In the genomic region with DNA sequence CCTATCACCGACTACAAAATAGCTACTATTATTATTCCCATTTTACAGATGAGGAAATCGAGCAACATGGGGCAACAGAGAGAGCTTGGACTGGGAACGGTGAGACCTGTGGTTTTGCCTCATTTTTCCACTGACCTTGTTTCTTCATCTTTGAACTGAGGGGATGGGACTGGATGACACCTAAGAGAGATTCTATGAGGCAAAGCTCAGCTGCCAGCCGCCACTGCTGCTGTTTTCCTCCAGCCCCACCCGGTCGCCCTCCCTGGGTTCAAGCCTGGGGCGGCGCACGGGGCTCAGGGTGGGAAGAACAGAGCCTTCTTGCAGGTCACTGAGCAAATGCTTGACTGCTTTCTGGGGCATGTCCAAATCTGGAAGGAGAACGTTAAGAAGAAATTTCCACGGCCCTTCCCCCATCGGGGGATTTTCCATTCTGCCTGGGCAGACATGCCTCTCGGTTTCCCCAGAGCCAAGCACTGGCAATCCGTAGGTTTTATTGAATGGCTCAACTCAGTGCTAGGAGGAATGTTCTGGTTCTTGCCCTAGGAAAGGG, we compare ENCODE assay signal across 9 cellular contexts. TPM values are rescaled to one million over a fixed set of nuclear protein-coding genes. Genes with fewer than 3 reads are reported as not detected.
A peak's percentile ranks its signal among the peaks of the same experiment; 100 is the strongest.
DNase-seq lines count a peak whose midpoint lies in the region; ATAC-seq and TF ChIP-seq lines count a peak whose summit lies in the region.
"Had no signal": no experiment of that assay in that cellular context is flagged by ENCODE, and none has a peak within 500 bp of the region (broad histone marks: within the 10 kb centered on the region; RNA-seq: fewer than 3 reads in every experiment).

No MANE protein-coding gene starts in this region.

- peaks cover 35% of the 10 kb centered on the region for H3K4me1 Mint-ChIP-seq in T-helper 17 cell
- H3K4me1 Mint-ChIP-seq in immature natural killer cell = peaks cover 22 to 23% of the 10 kb centered on the region in 2 donors
- H3K4me1 Mint-ChIP-seq in stimulated activated naive B cell treated with anti-CD40 and anti-IgM and Interleukin-4, amounts not matched to agents 10 μg/mL and 1 μg/mL and 100 μg/mL, for 72 hours = peaks cover 34 to 39% of the 10 kb centered on the region in 2 donors

- DNase-seq in activated naive CD4-positive, alpha-beta T cell treated with anti-CD3 and anti-CD28 coated beads, Interleukin-2, amount 50 U/mL, for 72 hours (ENCODE audit: low spot score in 2 of 2) = no peak
- no peak for DNase-seq in activated naive CD4-positive, alpha-beta T cell (lab: John Stamatoyannopoulos, UW)
- DNase-seq in T-helper 17 cell = no peak
- no peak for DNase-seq in immature natural killer cell
- no peak for DNase-seq in stimulated activated naive B cell treated with anti-CD40 and anti-IgM and Interleukin-4, amounts not matched to agents 10 μg/mL and 1 μg/mL and 100 μg/mL, for 72 hours
- DNase-seq in T1000 (lab: John Stamatoyannopoulos, UW) = no peak
- DNase-seq in heart right ventricle = no peak
- DNase-seq: PC-3 had no signal

- H3K36me3 ChIP-seq in heart right ventricle = no peaks in the 10 kb centered on the region

- H3K9me3 ChIP-seq in T-helper 17 cell (ENCODE audit: control insufficient read depth, low read length, poor library complexity, severe bottlenecking) = no peaks in the 10 kb centered on the region
- H3K9me3 ChIP-seq in heart right ventricle = no peaks in the 10 kb centered on the region

- H3K4me3 Mint-ChIP-seq in T-helper 17 cell (peak overlapping the region; percentile 57), immature natural killer cell (no peak overlapping the region)
- H3K4me3 Mint-ChIP-seq in stimulated activated naive B cell treated with anti-CD40 and anti-IgM and Interleukin-4, amounts not matched to agents 10 μg/mL and 1 μg/mL and 100 μg/mL, for 72 hours = peak overlapping the region; percentile 5 to 47

- TF ChIP-seq CTCF in heart right ventricle (IDR thresholded peaks at IDR 0.05) = no peak

- 74 to 75% methylated on average over 14 of the region's 14 CpGs for WGBS in heart right ventricle, 2 donors

- intact Hi-C loops in heart right ventricle (cut with DNase I) = no loop called here

- H3K36me3 Mint-ChIP-seq in activated naive CD4-positive, alpha-beta T cell treated with anti-CD3 and anti-CD28 coated beads, Interleukin-2, amount 50 U/mL, for 72 hours = peaks cover 0 to 5% of the 10 kb centered on the region in 2 donors
- H3K36me3 Mint-ChIP-seq in T-helper 17 cell (ENCODE audit: low read depth) (no peaks in the 10 kb centered on the region), immature natural killer cell (no peaks in the 10 kb centered on the region)
- peaks cover 0 to 3% of the 10 kb centered on the region in 2 donors for H3K36me3 Mint-ChIP-seq in stimulated activated naive B cell treated with anti-CD40 and anti-IgM and Interleukin-4, amounts not matched to agents 10 μg/mL and 1 μg/mL and 100 μg/mL, for 72 hours

- H3K27ac ChIP-seq in heart right ventricle = peak overlapping the region in 1 of 10 donors; percentile 5

- H3K27me3 Mint-ChIP-seq in T-helper 17 cell (no peaks in the 10 kb centered on the region), immature natural killer cell (ENCODE audit: low read depth in 3 of 3) (peaks cover 0 to 2% (median 0%) of the 10 kb centered on the region in 3 donors)
- H3K27me3 Mint-ChIP-seq in stimulated activated naive B cell treated with anti-CD40 and anti-IgM and Interleukin-4, amounts not matched to agents 10 μg/mL and 1 μg/mL and 100 μg/mL, for 72 hours = no peaks in the 10 kb centered on the region

- peaks cover 0 to 24% (median 0%) of the 10 kb centered on the region in 9 donors for H3K4me1 ChIP-seq in heart right ventricle

- H3K27ac Mint-ChIP-seq in activated naive CD4-positive, alpha-beta T cell treated with anti-CD3 and anti-CD28 coated beads, Interleukin-2, amount 50 U/mL, for 72 hours = peak overlapping the region; percentile 73 to 76
- H3K27ac Mint-ChIP-seq in T-helper 17 cell (peak overlapping the region; percentile 83), immature natural killer cell (peak overlapping the region; percentile 49 to 82 (median 68))
- H3K27ac Mint-ChIP-seq in stimulated activated naive B cell treated with anti-CD40 and anti-IgM and Interleukin-4, amounts not matched to agents 10 μg/mL and 1 μg/mL and 100 μg/mL, for 72 hours = peak overlapping the region; percentile 92

- no peaks in the 10 kb centered on the region for H3K27me3 ChIP-seq in heart right ventricle

- no peaks in the 10 kb centered on the region for H3K9me3 Mint-ChIP-seq in activated naive CD4-positive, alpha-beta T cell treated with anti-CD3 and anti-CD28 coated beads, Interleukin-2, amount 50 U/mL, for 72 hours
- no peaks in the 10 kb centered on the region for H3K9me3 Mint-ChIP-seq in immature natural killer cell
- no peaks in the 10 kb centered on the region for H3K9me3 Mint-ChIP-seq in stimulated activated naive B cell treated with anti-CD40 and anti-IgM and Interleukin-4, amounts not matched to agents 10 μg/mL and 1 μg/mL and 100 μg/mL, for 72 hours

- ATAC-seq in activated naive CD4-positive, alpha-beta T cell treated with anti-CD3 and anti-CD28 coated beads, Interleukin-2, amount 50 U/mL, for 72 hours = no peak
- no peak for ATAC-seq in T-helper 17 cell
- ATAC-seq in stimulated activated naive B cell treated with anti-CD40 and anti-IgM and Interleukin-4, amounts not matched to agents 10 μg/mL and 1 μg/mL and 100 μg/mL, for 72 hours (replicated peaks) = peak; percentile 19 to 31
- ATAC-seq in heart right ventricle = no peak
- no peak for ATAC-seq in GM18502 (IDR thresholded peaks at IDR 0.05; ENCODE audit: poor library complexity, unreplicated experiment)
- ATAC-seq: PC-3 had no signal

- no peak overlapping the region for H3K4me3 ChIP-seq in heart right ventricle

RNA-seq across cellular contexts. Expression of a gene that starts 12.3 kb away (rescaled TPM):
- total RNA-seq in activated naive CD4-positive, alpha-beta T cell treated with anti-CD3 and anti-CD28 coated beads, Interleukin-2, amount 50 U/mL, for 72 hours = 1,000 to 10,000 TPM; 1,025 to 1,076 TPM
- total RNA-seq in T-helper 17 cell = 100 to 1,000 TPM; 186 to 300 TPM
- polyA plus RNA-seq in immature natural killer cell = 100 to 1,000 TPM; 437 to 876 (median 450) TPM
- total RNA-seq in heart right ventricle = 100 to 1,000 TPM in 1 of 10 donors, 10 to 100 TPM in 9; 13.6 to 102 (median 30.2) TPM
- polyA plus RNA-seq in heart right ventricle = 100 to 1,000 TPM in 1 of 2 donors, 10 to 100 TPM in 1; 64.7 to 135 TPM

Comparison
In these comparisons a context has a peak if more than half of its experiments do, and no peak if none do; other contexts are left out.
1. ATAC-seq: peak in stimulated activated naive B cell treated with anti-CD40 and anti-IgM and Interleukin-4, amounts not matched to agents 10 μg/mL and 1 μg/mL and 100 μg/mL, for 72 hours (2 of 2); none in activated naive CD4-positive, alpha-beta T cell treated with anti-CD3 and anti-CD28 coated beads, Interleukin-2, amount 50 U/mL, for 72 hours (0 of 2), T-helper 17 cell (single experiment), heart right ventricle (0 of 8) and GM18502 (single experiment).
2. H3K4me3 Mint-ChIP-seq: peak in T-helper 17 cell (single experiment) and stimulated activated naive B cell treated with anti-CD40 and anti-IgM and Interleukin-4, amounts not matched to agents 10 μg/mL and 1 μg/mL and 100 μg/mL, for 72 hours (2 of 2); none in immature natural killer cell (0 of 5).
3. Peak in every context shown above with its lines, with median percentiles within 50 percentile points of each other: H3K27ac Mint-ChIP-seq.